In the genomic region with DNA sequence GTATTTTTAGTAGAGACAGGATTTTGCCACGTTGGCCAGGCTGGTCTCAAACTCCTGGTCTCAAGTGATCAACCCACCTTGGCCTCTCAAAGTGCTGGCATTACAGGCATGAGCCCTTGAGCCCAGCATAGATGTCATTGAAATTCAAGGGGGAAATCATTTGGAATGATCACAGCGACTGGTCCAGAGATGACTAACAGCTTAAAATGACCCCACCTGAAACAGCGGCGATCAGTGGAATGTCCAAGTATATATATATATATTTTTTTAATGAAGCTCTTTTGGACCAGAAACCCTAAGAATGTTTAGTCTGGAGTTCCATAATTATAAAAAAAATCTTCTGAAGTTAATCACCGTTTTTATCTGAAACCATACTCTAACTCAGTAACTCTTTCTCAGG, we compare ENCODE assay signal across 21 cellular contexts. TPM values are rescaled to one million over a fixed set of nuclear protein-coding genes. Genes with fewer than 3 reads are reported as not detected.
"Had no signal": no experiment of that assay in that cellular context is flagged by ENCODE, and none has a peak within 500 bp of the region (broad histone marks: within the 10 kb centered on the region; RNA-seq: fewer than 3 reads in every experiment).

No MANE protein-coding gene starts in this region.

- H3K9me3 ChIP-seq: ascending aorta, ovary, psoas muscle, right lobe of liver, stomach, testis had no signal

- H3K27me3 Mint-ChIP-seq: type B pancreatic cell had no signal

- DNase-seq: activated CD4-positive, alpha-beta T cell treated with anti-CD3 and anti-CD28 coated beads for 1 hour; activated CD8-positive, alpha-beta memory T cell treated with anti-CD3 and anti-CD28 coated beads for 24 hours; activated CD8-positive, alpha-beta memory T cell treated with anti-CD3 and anti-CD28 coated beads, Interleukin-2, amount 50 U/mL, for 48 hours; activated effector memory CD4-positive, alpha-beta T cell treated with anti-CD3 and anti-CD28 coated beads, Interleukin-2, amount 50 U/mL, for 16 hours; activated naive CD4-positive, alpha-beta T cell treated with anti-CD3 and anti-CD28 coated beads, Interleukin-2, amount 50 U/mL, for 16 hours; activated T-cell treated with anti-CD3 and anti-CD28 coated beads, Interleukin-2, amount 50 U/mL, for 48 hours; head of caudate nucleus; immature natural killer cell; naive thymus-derived CD4-positive, alpha-beta T cell; ovary; psoas muscle; right lobe of liver; stimulated activated CD4-positive, alpha-beta T cell treated with anti-CD3 and anti-CD28 coated beads, Interleukin-4, amount 100 ng/mL, for 24 hours; stomach; testis had no signal

- H3K4me1 ChIP-seq: ascending aorta, psoas muscle, right lobe of liver had no signal

- H3K4me3 Mint-ChIP-seq: immature natural killer cell; naive thymus-derived CD4-positive, alpha-beta T cell; stimulated activated effector memory CD8-positive, alpha-beta T cell treated with anti-CD3 and anti-CD28 coated beads, Interleukin-12 subunit alpha, Interleukin-12 subunit beta, amount 100 ng/mL, for 72 hours; T-helper 1 cell treated with Interleukin-12 subunit alpha and Interleukin-12 subunit beta and Interleukin-4 antibody, amounts not matched to agents 30 μg/mL and 1 μg/mL, for 36 hours; type B pancreatic cell had no signal

- H3K4me1 Mint-ChIP-seq: immature natural killer cell; stimulated activated effector memory CD8-positive, alpha-beta T cell treated with anti-CD3 and anti-CD28 coated beads, Interleukin-12 subunit alpha, Interleukin-12 subunit beta, amount 100 ng/mL, for 72 hours had no signal

- H3K27me3 ChIP-seq: ascending aorta, cardiac muscle cell, ovary, right lobe of liver, stomach, testis had no signal

- H3K4me3 ChIP-seq: ascending aorta, cardiac muscle cell, ovary, psoas muscle, right lobe of liver, stomach, testis had no signal

- H3K9me3 Mint-ChIP-seq: immature natural killer cell; naive thymus-derived CD4-positive, alpha-beta T cell; stimulated activated effector memory CD8-positive, alpha-beta T cell treated with anti-CD3 and anti-CD28 coated beads, Interleukin-12 subunit alpha, Interleukin-12 subunit beta, amount 100 ng/mL, for 72 hours; T-helper 1 cell treated with Interleukin-12 subunit alpha and Interleukin-12 subunit beta and Interleukin-4 antibody, amounts not matched to agents 30 μg/mL and 1 μg/mL, for 36 hours; type B pancreatic cell had no signal

- ATAC-seq: stimulated activated effector memory CD8-positive, alpha-beta T cell treated with anti-CD3 and anti-CD28 coated beads, Interleukin-12 subunit alpha, Interleukin-12 subunit beta, amount 100 ng/mL, for 72 hours had no signal

- H3K36me3 ChIP-seq: ascending aorta, cardiac muscle cell, ovary, right lobe of liver, stomach had no signal

- H3K27ac Mint-ChIP-seq: immature natural killer cell; naive thymus-derived CD4-positive, alpha-beta T cell; stimulated activated effector memory CD8-positive, alpha-beta T cell treated with anti-CD3 and anti-CD28 coated beads, Interleukin-12 subunit alpha, Interleukin-12 subunit beta, amount 100 ng/mL, for 72 hours; T-helper 1 cell treated with Interleukin-12 subunit alpha and Interleukin-12 subunit beta and Interleukin-4 antibody, amounts not matched to agents 30 μg/mL and 1 μg/mL, for 36 hours; type B pancreatic cell had no signal

- H3K36me3 Mint-ChIP-seq: immature natural killer cell; naive thymus-derived CD4-positive, alpha-beta T cell; stimulated activated effector memory CD8-positive, alpha-beta T cell treated with anti-CD3 and anti-CD28 coated beads, Interleukin-12 subunit alpha, Interleukin-12 subunit beta, amount 100 ng/mL, for 72 hours; type B pancreatic cell had no signal

- H3K27ac ChIP-seq: ascending aorta, cardiac muscle cell, ovary, psoas muscle, right lobe of liver, stomach, testis, VCaP had no signal

RNA-seq across cellular contexts. Expression of a gene that starts 12.5 kb away (rescaled TPM):
- polyA plus RNA-seq: immature natural killer cell had no signal
